Comparison of ENCODE assay signal across 8 cellular contexts in genomic region chr1:110339040-110339426, GRCh38. TPM values are rescaled to one million over a fixed set of nuclear protein-coding genes. Genes with fewer than 3 reads are reported as not detected.
DNase-seq lines count a peak whose midpoint lies in the region; ATAC-seq, FAIRE-seq and TF ChIP-seq lines count a peak whose summit lies in the region.

RBM15 (plus strand) TSS chr1:110339377; CDS start chr1:110339406, 29 bp downstream.

- H3K4me1 ChIP-seq in ACC112 (ENCODE audit: control insufficient read depth, insufficient read depth, low read length, unreplicated experiment) (peaks cover 37% of the 10 kb centered on the region), small intestine (ENCODE audit: control insufficient read depth in 2 of 2, insufficient read depth in 1 of 2, low read depth in 1 of 2, low read length in 1 of 2) (peaks cover 16 to 26% of the 10 kb centered on the region in 2 donors)

- DNase-seq in NCI-H2196 treated with DMSO at 0.1 percent for 48 hours (lab: John Stamatoyannopoulos, UW; ENCODE audit: unreplicated experiment) (peak; percentile 100), WERI-Rb-1 (peak; percentile 99), cardiac fibroblast (ENCODE audit: low read depth in 2 of 2) (peak in 1 of 2 donors; percentile 100), iPS-NIHi11 (ENCODE audit: low spot score) (peak; percentile 92), small intestine (peak; percentile 100)

- H3K27ac ChIP-seq in ACC112 (ENCODE audit: low read depth, low read length) (peak within 1 kb of the TSS; percentile 99), WERI-Rb-1 (peak within 1 kb of the TSS; percentile 98), small intestine (ENCODE audit: low read depth in 1 of 2, low read length in 1 of 2) (peak within 1 kb of the TSS; percentile 98 to 99)

- TF ChIP-seq CTCF in WERI-Rb-1 (IDR thresholded peaks at IDR 0.05; ENCODE audit: low read depth, low read length) = no peak
- no peak for TF ChIP-seq CTCF in cardiac fibroblast (IDR thresholded peaks at IDR 0.05; ENCODE audit: low read depth, low read length)

- ATAC-seq in GM18873 (IDR thresholded peaks at IDR 0.05; ENCODE audit: low FRiP score, unreplicated experiment) = peak; percentile 77
- ATAC-seq in HG03159 (IDR thresholded peaks at IDR 0.05; ENCODE audit: unreplicated experiment) = peak; percentile 70

- peak; percentile 47 for FAIRE-seq in small intestine (lab: Jason Lieb, UNC)

- H3K36me3 ChIP-seq in ACC112 (ENCODE audit: insufficient read depth, low read length) (peaks cover 30% of the 10 kb centered on the region), WERI-Rb-1 (peaks cover 48% of the 10 kb centered on the region), small intestine (ENCODE audit: control insufficient read depth in 2 of 2, insufficient read depth in 2 of 2, low read length in 2 of 2) (peaks cover 0 to 3% of the 10 kb centered on the region in 2 donors)

- H3K4me3 ChIP-seq in ACC112 (ENCODE audit: low read depth, low read length) = peak within 1 kb of the TSS; percentile 84
- H3K4me3 ChIP-seq in WERI-Rb-1 (ENCODE audit: low read depth, low read length) = peak within 1 kb of the TSS; percentile 84
- H3K4me3 ChIP-seq in cardiac fibroblast (replicated peaks in 1 of 2; ENCODE audit: low read depth in 2 of 2, low read length in 2 of 2) = peak within 1 kb of the TSS; percentile 93 to 99
- H3K4me3 ChIP-seq in small intestine (ENCODE audit: low read depth in 1 of 2, low read length in 2 of 2) = peak within 1 kb of the TSS; percentile 95 to 98

- H3K79me2 ChIP-seq in ACC112 (ENCODE audit: control insufficient read depth, insufficient read depth, low read length, unreplicated experiment) = peaks cover 46% of the 10 kb centered on the region

- H3K27me3 ChIP-seq in ACC112 (ENCODE audit: insufficient read depth, low read length) (no peaks in the 10 kb centered on the region), WERI-Rb-1 (ENCODE audit: insufficient read depth, low read depth, severe bottlenecking) (no peaks in the 10 kb centered on the region), small intestine (ENCODE audit: control insufficient read depth in 2 of 2, insufficient read depth in 2 of 2, low read length in 2 of 2) (no peaks in the 10 kb centered on the region)

- H3K9me3 ChIP-seq in WERI-Rb-1 (ENCODE audit: severe bottlenecking) (no peaks in the 10 kb centered on the region), small intestine (ENCODE audit: control insufficient read depth, low read depth) (no peaks in the 10 kb centered on the region)

- H2AFZ ChIP-seq in ACC112 (ENCODE audit: low read length, unreplicated experiment) = peak within 1 kb of the TSS; percentile 86

- WGBS in small intestine, 3 donors = 0 to 1% (median 1%) methylated on average over 19 of the region's 19 CpGs

RNA-seq across cellular contexts. Expression of gene RBM15, which starts in this region (rescaled TPM):
- 1 to 10 TPM; 1.6 to 5.3 (median 2.2) TPM for polyA plus RNA-seq in small intestine
